ENCODE assay signal across 18 cellular contexts in the genomic region with DNA sequence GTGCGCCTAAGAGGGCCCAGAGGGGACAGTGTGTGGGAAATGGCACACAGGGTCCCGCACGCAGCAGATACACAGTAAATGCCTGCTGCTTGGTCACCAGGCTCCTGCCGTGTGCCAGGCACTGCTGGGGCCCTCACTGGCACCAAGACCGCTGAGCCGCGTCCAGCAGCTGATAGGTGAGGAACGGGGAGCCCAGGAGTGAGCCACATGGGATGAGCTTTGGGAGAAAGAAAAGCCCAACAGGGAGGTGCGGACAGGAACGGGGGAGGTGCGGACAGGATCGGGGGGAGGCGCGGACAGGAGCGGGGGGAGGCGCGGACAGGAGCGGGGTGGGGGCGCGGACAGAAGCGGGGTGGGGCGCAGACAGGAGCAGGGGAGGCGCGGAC. TPM values are rescaled to one million over a fixed set of nuclear protein-coding genes. Genes with fewer than 3 reads are reported as not detected.
"Had no signal": no experiment of that assay in that cellular context is flagged by ENCODE, and none has a peak within 500 bp of the region (broad histone marks: within the 10 kb centered on the region; RNA-seq: fewer than 3 reads in every experiment).

No MANE protein-coding gene starts in this region.

- ATAC-seq: activated CD4-positive, CD25-positive, alpha-beta regulatory T cell treated with anti-CD3 and anti-CD28 coated beads, Interleukin-2, amount 50 U/mL, for 24 hours; activated T-helper 17 cell treated with anti-CD3 and anti-CD28 coated beads, Interleukin-2, amount 50 U/mL, for 72 hours; foreskin keratinocyte; natural killer cell; T-cell had no signal

- DNase-seq: activated naive CD4-positive, alpha-beta T cell treated with Interleukin-2 at 50 U/mL for 16 hours; anterior cingulate cortex; brain microvascular endothelial cell; cerebellar nuclear complex; effector CD8-positive, alpha-beta T cell; foreskin keratinocyte; glutamatergic neuron; immature natural killer cell; natural killer cell; nucleus accumbens; T-cell; T-helper 9 cell had no signal

- H3K4me3 ChIP-seq: vagina had no signal

- H3K27me3 ChIP-seq: brain microvascular endothelial cell, vagina had no signal

- H3K4me1 ChIP-seq: foreskin keratinocyte had no signal

- H3K9me3 ChIP-seq: vagina had no signal

- H3K36me3 ChIP-seq: vagina had no signal

- H3K27ac ChIP-seq: brain microvascular endothelial cell, foreskin keratinocyte had no signal

RNA-seq across cellular contexts. Expression of a gene that starts 40.0 kb away (rescaled TPM):
- total RNA-seq: activated CD8-positive, alpha-beta memory T cell treated with anti-CD3 and anti-CD28 coated beads for 36 hours; foreskin keratinocyte; lung microvascular endothelial cell; posterior vena cava; vagina had no signal
- polyA plus RNA-seq: immature natural killer cell had no signal
